7 cellular contexts compared by ENCODE assay signal in genomic region chr5:157384971-157385709, GRCh38.
A peak's percentile ranks its signal among the peaks of the same experiment; 100 is the strongest.
DNase-seq lines count a peak whose midpoint lies in the region; ATAC-seq and TF ChIP-seq lines count a peak whose summit lies in the region.

No MANE protein-coding gene starts in this region.

- no peaks in the 10 kb centered on the region for H3K9me3 ChIP-seq in suprapubic skin

- no peak overlapping the region for H3K4me3 ChIP-seq in brain microvascular endothelial cell (ENCODE audit: low read depth, low read length)
- H3K4me3 ChIP-seq in suprapubic skin: no peak overlapping the region

- DNase-seq in HT1080 (ENCODE audit: low read depth): peak; percentile 87
- DNase-seq in brain microvascular endothelial cell: peak; percentile 99
- peak; percentile 99 for DNase-seq in islet precursor cell
- DNase-seq in suprapubic skin (ENCODE audit: low spot score in 2 of 2): no peak
- no peak for DNase-seq in NCI-H1930 (lab: John Stamatoyannopoulos, UW)

- H3K4me1 ChIP-seq in suprapubic skin: peaks cover 11% of the 10 kb centered on the region

- H3K27me3 ChIP-seq in brain microvascular endothelial cell (replicated peaks): no peaks in the 10 kb centered on the region
- no peaks in the 10 kb centered on the region for H3K27me3 ChIP-seq in suprapubic skin

- 40% methylated on average over 4 of the region's 4 CpGs for WGBS in suprapubic skin

- H3K27ac ChIP-seq in brain microvascular endothelial cell: peak overlapping the region; percentile 99
- peak overlapping the region; percentile 26 for H3K27ac ChIP-seq in suprapubic skin

- TF ChIP-seq CTCF in brain microvascular endothelial cell (IDR thresholded peaks at IDR 0.05; ENCODE audit: low read depth, low read length, missing control alignments) (peak; percentile 8), suprapubic skin (IDR thresholded peaks at IDR 0.05) (no peak)

- H3K36me3 ChIP-seq in brain microvascular endothelial cell (replicated peaks) (no peaks in the 10 kb centered on the region), suprapubic skin (no peaks in the 10 kb centered on the region)

- in situ Hi-C loops in brain microvascular endothelial cell (cut with HindIII; ENCODE audit: low pct_ligation_motif_present, low sequenced_read_pairs): no loop called here

- ATAC-seq in GM21367 (IDR thresholded peaks at IDR 0.05; ENCODE audit: unreplicated experiment) (no peak), GM21786 (IDR thresholded peaks at IDR 0.05; ENCODE audit: unreplicated experiment) (no peak)

- no peak for TF ChIP-seq EP300 in suprapubic skin (IDR thresholded peaks at IDR 0.05)

- TF ChIP-seq POLR2A in suprapubic skin (IDR thresholded peaks at IDR 0.05): no peak

Comparison
In these comparisons a context has a peak if more than half of its experiments do, and no peak if none do; other contexts are left out.
1. DNase-seq: peak in HT1080 (single experiment), brain microvascular endothelial cell (single experiment) and islet precursor cell (single experiment); none in suprapubic skin (0 of 2) and NCI-H1930 (0 of 2).